Comparison of ENCODE assay signal across 1 cellular context in the genomic region with DNA sequence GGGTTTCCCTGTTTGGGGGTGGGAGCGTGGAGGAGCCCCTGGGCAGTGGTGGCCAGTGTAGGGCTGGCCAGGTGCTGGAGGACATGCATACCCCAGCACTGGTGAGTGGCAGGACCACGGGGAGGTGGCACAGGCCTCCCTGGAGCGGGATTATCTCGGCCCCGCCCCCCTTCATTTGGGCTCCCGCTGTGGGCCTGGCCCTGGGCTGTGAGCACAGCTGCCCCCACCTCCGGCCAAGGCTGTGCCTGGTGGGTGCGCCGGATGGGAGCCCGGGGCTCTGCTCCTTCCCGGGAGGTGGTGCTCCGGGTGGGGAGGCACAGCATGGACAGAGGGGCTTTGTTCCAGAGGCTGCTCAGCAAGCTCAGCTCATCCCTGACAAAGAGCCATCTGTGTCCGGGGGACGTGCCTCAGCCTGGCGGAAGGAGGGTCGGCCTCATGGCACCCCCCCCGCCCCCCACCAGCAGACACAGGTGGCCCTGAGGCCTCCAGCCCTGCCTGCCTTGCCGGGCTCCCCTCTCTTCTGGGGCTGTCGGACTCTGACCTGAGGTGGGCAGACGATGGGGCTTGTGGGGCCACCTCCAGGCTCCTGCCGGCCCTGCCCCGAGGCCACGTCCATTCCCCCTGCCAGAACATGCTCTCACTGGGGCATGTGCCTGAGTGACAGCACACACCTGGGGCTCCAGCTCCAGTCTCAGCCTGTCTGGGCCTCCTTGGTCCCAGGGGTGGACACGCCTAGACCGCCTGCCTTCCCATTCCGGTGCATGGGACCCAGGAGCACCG.
TF ChIP-seq lines count a peak whose summit lies in the region.

No MANE protein-coding gene starts in this region.

TF ChIP-seq in HepG2, 621 proteins besides CTCF, POLR2A, EP300 and RAD21 (continued from another document and continues in another):
- TF ChIP-seq ZNF280D (CRISPR knock-in tag; IDR thresholded peaks at IDR 0.05) (peak; percentile 23; the same call in 1 of the 2 replicates), ZNF766 (CRISPR knock-in tag; IDR thresholded peaks at IDR 0.05; ENCODE audit: borderline replicate concordance) (0 out of 2 replicates have a peak, but pooled peaks have one; percentile 4), ZFP90 (CRISPR knock-in tag; IDR thresholded peaks at IDR 0.05; ENCODE audit: borderline replicate concordance) (peak; percentile 74), ZMYM3 (CRISPR knock-in tag; IDR thresholded peaks at IDR 0.05) (no peak), DPF2 (CRISPR knock-in tag; IDR thresholded peaks at IDR 0.05; ENCODE audit: borderline replicate concordance, low read depth) (peak; percentile 81), KMT2B (CRISPR knock-in tag; IDR thresholded peaks at IDR 0.05) (0 out of 2 replicates have a peak, but pooled peaks have one; percentile 23), ZNF737 (CRISPR knock-in tag; IDR thresholded peaks at IDR 0.05; ENCODE audit: borderline replicate concordance) (no peak), ZSCAN20 (CRISPR knock-in tag; IDR thresholded peaks at IDR 0.05; ENCODE audit: borderline replicate concordance) (no peak), KDM6A (CRISPR knock-in tag; IDR thresholded peaks at IDR 0.05; ENCODE audit: low read depth) (no peak; the same call in 1 of the 2 replicates), MYNN (CRISPR knock-in tag; IDR thresholded peaks at IDR 0.05; ENCODE audit: low read depth) (no peak), MEIS1 (CRISPR knock-in tag; IDR thresholded peaks at IDR 0.05; ENCODE audit: borderline replicate concordance) (no peak), ZNF687 (CRISPR knock-in tag; IDR thresholded peaks at IDR 0.05) (peak; percentile 96), PITX1 (CRISPR knock-in tag; IDR thresholded peaks at IDR 0.05) (peak; percentile 92; the same call in 1 of the 2 replicates), ZNF660 (CRISPR knock-in tag; IDR thresholded peaks at IDR 0.05; ENCODE audit: borderline replicate concordance, low read depth) (no peak), YEATS2 (CRISPR knock-in tag; IDR thresholded peaks at IDR 0.05; ENCODE audit: borderline replicate concordance) (no peak), JUNB (CRISPR knock-in tag; IDR thresholded peaks at IDR 0.05; ENCODE audit: borderline replicate concordance) (no peak), ZNF331 (CRISPR knock-in tag; IDR thresholded peaks at IDR 0.05) (peak; percentile 47; the same call in 1 of the 2 replicates), JDP2 (CRISPR knock-in tag; IDR thresholded peaks at IDR 0.05; ENCODE audit: borderline replicate concordance) (no peak), PHF5A (CRISPR knock-in tag; IDR thresholded peaks at IDR 0.05; ENCODE audit: low read depth, unreplicated experiment) (peak; percentile 65), SALL2 (CRISPR knock-in tag; IDR thresholded peaks at IDR 0.05) (peak; percentile 70; the same call in 1 of the 2 replicates), HOXA9 (CRISPR knock-in tag; IDR thresholded peaks at IDR 0.05; ENCODE audit: borderline replicate concordance) (no peak), NCOA5 (CRISPR knock-in tag; IDR thresholded peaks at IDR 0.05) (no peak), ZFP41 (CRISPR knock-in tag; IDR thresholded peaks at IDR 0.05; ENCODE audit: borderline replicate concordance) (no peak; the same call in 1 of the 2 replicates), ZC3H4 (CRISPR knock-in tag; IDR thresholded peaks at IDR 0.05; ENCODE audit: borderline replicate concordance) (no peak), ELF1 (CRISPR knock-in tag; IDR thresholded peaks at IDR 0.05) (peak; percentile 74), CHD4 (IDR thresholded peaks at IDR 0.05; ENCODE audit: borderline replicate concordance, low read length) (no peak), ZNF205 (CRISPR knock-in tag; IDR thresholded peaks at IDR 0.05) (peak; percentile 75; the same call in 1 of the 2 replicates), ZNF503 (CRISPR knock-in tag; IDR thresholded peaks at IDR 0.05) (peak; percentile 82; the same call in 1 of the 2 replicates), KAT8 (CRISPR knock-in tag; IDR thresholded peaks at IDR 0.05) (peak; percentile 56), RBFOX2 (IDR thresholded peaks at IDR 0.05; ENCODE audit: low read depth, low read length) (peak; percentile 85), WIZ (CRISPR knock-in tag; IDR thresholded peaks at IDR 0.05) (0 out of 2 replicates have a peak, but pooled peaks have one; percentile 34), KLF16 (CRISPR knock-in tag; IDR thresholded peaks at IDR 0.05) (peak in 1 of 2 experiments; percentile 53; a peak in 1 of 4 replicates), FOXK1 (CRISPR knock-in tag; IDR thresholded peaks at IDR 0.05; ENCODE audit: borderline replicate concordance, low read depth) (no peak), ELF3 (CRISPR knock-in tag; IDR thresholded peaks at IDR 0.05) (peak; percentile 87), ZNF891 (CRISPR knock-in tag; IDR thresholded peaks at IDR 0.05) (no peak; the same call in none of the 2 replicates), ZNF260 (CRISPR knock-in tag; IDR thresholded peaks at IDR 0.05; ENCODE audit: borderline replicate concordance, low read depth) (no peak), ARHGAP35 (CRISPR knock-in tag; IDR thresholded peaks at IDR 0.05; ENCODE audit: borderline replicate concordance) (0 out of 2 replicates have a peak, but pooled peaks have one; percentile 28), TEAD3 (CRISPR knock-in tag; optimal IDR thresholded peaks at IDR 0.05; ENCODE audit: borderline replicate concordance) (peak; percentile 55), SMAD9 (CRISPR knock-in tag; IDR thresholded peaks at IDR 0.05) (no peak), ZNF562 (CRISPR knock-in tag; IDR thresholded peaks at IDR 0.05; ENCODE audit: borderline replicate concordance) (no peak)
- TF ChIP-seq, protein P1, sequence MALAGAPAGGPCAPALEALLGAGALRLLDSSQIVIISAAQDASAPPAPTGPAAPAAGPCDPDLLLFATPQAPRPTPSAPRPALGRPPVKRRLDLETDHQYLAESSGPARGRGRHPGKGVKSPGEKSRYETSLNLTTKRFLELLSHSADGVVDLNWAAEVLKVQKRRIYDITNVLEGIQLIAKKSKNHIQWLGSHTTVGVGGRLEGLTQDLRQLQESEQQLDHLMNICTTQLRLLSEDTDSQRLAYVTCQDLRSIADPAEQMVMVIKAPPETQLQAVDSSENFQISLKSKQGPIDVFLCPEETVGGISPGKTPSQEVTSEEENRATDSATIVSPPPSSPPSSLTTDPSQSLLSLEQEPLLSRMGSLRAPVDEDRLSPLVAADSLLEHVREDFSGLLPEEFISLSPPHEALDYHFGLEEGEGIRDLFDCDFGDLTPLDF (CRISPR knock-in tag; IDR thresholded peaks at IDR 0.05), result no peak
- TF ChIP-seq, protein P2, sequence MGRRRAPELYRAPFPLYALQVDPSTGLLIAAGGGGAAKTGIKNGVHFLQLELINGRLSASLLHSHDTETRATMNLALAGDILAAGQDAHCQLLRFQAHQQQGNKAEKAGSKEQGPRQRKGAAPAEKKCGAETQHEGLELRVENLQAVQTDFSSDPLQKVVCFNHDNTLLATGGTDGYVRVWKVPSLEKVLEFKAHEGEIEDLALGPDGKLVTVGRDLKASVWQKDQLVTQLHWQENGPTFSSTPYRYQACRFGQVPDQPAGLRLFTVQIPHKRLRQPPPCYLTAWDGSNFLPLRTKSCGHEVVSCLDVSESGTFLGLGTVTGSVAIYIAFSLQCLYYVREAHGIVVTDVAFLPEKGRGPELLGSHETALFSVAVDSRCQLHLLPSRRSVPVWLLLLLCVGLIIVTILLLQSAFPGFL (CRISPR knock-in tag; IDR thresholded peaks at IDR 0.05), result no peak
- TF ChIP-seq, protein P3, sequence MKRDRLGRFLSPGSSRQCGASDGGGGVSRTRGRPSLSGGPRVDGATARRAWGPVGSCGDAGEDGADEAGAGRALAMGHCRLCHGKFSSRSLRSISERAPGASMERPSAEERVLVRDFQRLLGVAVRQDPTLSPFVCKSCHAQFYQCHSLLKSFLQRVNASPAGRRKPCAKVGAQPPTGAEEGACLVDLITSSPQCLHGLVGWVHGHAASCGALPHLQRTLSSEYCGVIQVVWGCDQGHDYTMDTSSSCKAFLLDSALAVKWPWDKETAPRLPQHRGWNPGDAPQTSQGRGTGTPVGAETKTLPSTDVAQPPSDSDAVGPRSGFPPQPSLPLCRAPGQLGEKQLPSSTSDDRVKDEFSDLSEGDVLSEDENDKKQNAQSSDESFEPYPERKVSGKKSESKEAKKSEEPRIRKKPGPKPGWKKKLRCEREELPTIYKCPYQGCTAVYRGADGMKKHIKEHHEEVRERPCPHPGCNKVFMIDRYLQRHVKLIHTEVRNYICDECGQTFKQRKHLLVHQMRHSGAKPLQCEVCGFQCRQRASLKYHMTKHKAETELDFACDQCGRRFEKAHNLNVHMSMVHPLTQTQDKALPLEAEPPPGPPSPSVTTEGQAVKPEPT (CRISPR knock-in tag; IDR thresholded peaks at IDR 0.05; ENCODE audit: low read depth), result peak; percentile 48; the same call in 1 of the 2 replicates
- TF ChIP-seq, protein P4, sequence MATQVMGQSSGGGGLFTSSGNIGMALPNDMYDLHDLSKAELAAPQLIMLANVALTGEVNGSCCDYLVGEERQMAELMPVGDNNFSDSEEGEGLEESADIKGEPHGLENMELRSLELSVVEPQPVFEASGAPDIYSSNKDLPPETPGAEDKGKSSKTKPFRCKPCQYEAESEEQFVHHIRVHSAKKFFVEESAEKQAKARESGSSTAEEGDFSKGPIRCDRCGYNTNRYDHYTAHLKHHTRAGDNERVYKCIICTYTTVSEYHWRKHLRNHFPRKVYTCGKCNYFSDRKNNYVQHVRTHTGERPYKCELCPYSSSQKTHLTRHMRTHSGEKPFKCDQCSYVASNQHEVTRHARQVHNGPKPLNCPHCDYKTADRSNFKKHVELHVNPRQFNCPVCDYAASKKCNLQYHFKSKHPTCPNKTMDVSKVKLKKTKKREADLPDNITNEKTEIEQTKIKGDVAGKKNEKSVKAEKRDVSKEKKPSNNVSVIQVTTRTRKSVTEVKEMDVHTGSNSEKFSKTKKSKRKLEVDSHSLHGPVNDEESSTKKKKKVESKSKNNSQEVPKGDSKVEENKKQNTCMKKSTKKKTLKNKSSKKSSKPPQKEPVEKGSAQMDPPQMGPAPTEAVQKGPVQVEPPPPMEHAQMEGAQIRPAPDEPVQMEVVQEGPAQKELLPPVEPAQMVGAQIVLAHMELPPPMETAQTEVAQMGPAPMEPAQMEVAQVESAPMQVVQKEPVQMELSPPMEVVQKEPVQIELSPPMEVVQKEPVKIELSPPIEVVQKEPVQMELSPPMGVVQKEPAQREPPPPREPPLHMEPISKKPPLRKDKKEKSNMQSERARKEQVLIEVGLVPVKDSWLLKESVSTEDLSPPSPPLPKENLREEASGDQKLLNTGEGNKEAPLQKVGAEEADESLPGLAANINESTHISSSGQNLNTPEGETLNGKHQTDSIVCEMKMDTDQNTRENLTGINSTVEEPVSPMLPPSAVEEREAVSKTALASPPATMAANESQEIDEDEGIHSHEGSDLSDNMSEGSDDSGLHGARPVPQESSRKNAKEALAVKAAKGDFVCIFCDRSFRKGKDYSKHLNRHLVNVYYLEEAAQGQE (IDR thresholded peaks at IDR 0.05; ENCODE audit: borderline replicate concordance in 1 of 2, low read depth in 1 of 2, low read length in 2 of 2), result no peak
